In genomic region chr10:72140850-72141249, GRCh38 we compare ENCODE assay signal across 1 cellular context.
TF ChIP-seq lines count a peak whose summit lies in the region.

No MANE protein-coding gene starts in this region.

TF ChIP-seq in HEK293, 187 proteins besides CTCF, POLR2A, EP300 and RAD21:
- TF ChIP-seq PRDM10 (tag by site-specific recombination; IDR thresholded peaks at IDR 0.05) = peak; percentile 21; the same call in 1 of the 2 replicates
- TF ChIP-seq, protein P1, sequence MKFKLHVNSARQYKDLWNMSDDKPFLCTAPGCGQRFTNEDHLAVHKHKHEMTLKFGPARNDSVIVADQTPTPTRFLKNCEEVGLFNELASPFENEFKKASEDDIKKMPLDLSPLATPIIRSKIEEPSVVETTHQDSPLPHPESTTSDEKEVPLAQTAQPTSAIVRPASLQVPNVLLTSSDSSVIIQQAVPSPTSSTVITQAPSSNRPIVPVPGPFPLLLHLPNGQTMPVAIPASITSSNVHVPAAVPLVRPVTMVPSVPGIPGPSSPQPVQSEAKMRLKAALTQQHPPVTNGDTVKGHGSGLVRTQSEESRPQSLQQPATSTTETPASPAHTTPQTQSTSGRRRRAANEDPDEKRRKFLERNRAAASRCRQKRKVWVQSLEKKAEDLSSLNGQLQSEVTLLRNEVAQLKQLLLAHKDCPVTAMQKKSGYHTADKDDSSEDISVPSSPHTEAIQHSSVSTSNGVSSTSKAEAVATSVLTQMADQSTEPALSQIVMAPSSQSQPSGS (tag by site-specific recombination; IDR thresholded peaks at IDR 0.05; ENCODE audit: low read depth) = no peak
